In genomic region chr6:4446982-4447381, GRCh38 we compare ENCODE assay signal across 14 cellular contexts.
DNase-seq lines count a peak whose midpoint lies in the region; ATAC-seq and TF ChIP-seq lines count a peak whose summit lies in the region.
"Had no signal": no experiment of that assay in that cellular context is flagged by ENCODE, and none has a peak within 500 bp of the region (broad histone marks: within the 10 kb centered on the region; RNA-seq: fewer than 3 reads in every experiment).

No MANE protein-coding gene starts in this region.

- TF ChIP-seq CTCF in AG04449 (IDR thresholded peaks at IDR 0.05; ENCODE audit: insufficient read depth, low read length, missing control alignments), result no peak
- TF ChIP-seq CTCF in heart left ventricle (IDR thresholded peaks at IDR 0.05), result no peak

- no peak for TF ChIP-seq POLR2A in heart left ventricle (IDR thresholded peaks at IDR 0.05)

- H3K27ac ChIP-seq in heart left ventricle, result peak overlapping the region in 10 of 12 donors; percentile 7 to 71 (median 29)
- H3K27ac ChIP-seq: testis had no signal

- WGBS in heart left ventricle, 4 donors, result 18 to 29% (median 21%) methylated on average over 8 of the region's 8 CpGs

- POLR2A ChIA-PET in AG04449 (lab: Yijun Ruan, JAX), result no interaction called here

- intact Hi-C loops in heart left ventricle (cut with DNase I), result no loop called here

- DNase-seq in AG04449 (ENCODE audit: low read depth, low spot score) (peak; percentile 23), HCEC 1CT (peak; percentile 7), SKM-1 (lab: John Stamatoyannopoulos, UW; ENCODE audit: unreplicated experiment) (peak; percentile 59), heart left ventricle (peak in 2 of 5 donors; percentile 16 to 35), SK-N-DZ (ENCODE audit: low spot score) (no peak)
- DNase-seq: activated naive CD8-positive, alpha-beta T cell treated with anti-CD3 and anti-CD28 coated beads, Interleukin-2, amount 50 U/mL, for 24 hours; effector CD4-positive, alpha-beta T cell; hypothalamus; NCI-H2227 treated with DMSO at 0.1 percent for 48 hours; SW 1271; testis had no signal

- CTCF ChIA-PET in AG04449 (lab: Yijun Ruan, JAX), result no interaction called here

- H3K4me3 ChIP-seq in AG04449 (ENCODE audit: low read depth, low read length), result no peak overlapping the region
- peak overlapping the region in 5 of 12 donors; percentile 19 to 37 (median 24) for H3K4me3 ChIP-seq in heart left ventricle
- H3K4me3 ChIP-seq: testis had no signal

- peak; percentile 72 to 94 (median 88) for ATAC-seq in heart left ventricle
- ATAC-seq in GM21526 (IDR thresholded peaks at IDR 0.05; ENCODE audit: low FRiP score, unreplicated experiment), result no peak
- ATAC-seq in GM21737 (IDR thresholded peaks at IDR 0.05; ENCODE audit: unreplicated experiment), result no peak
- ATAC-seq in HG02885 (IDR thresholded peaks at IDR 0.05; ENCODE audit: poor library complexity, unreplicated experiment), result no peak
- ATAC-seq: activated naive CD8-positive, alpha-beta T cell treated with anti-CD3 and anti-CD28 coated beads, Interleukin-2, amount 50 U/mL, for 24 hours had no signal

- no peaks in the 10 kb centered on the region for H3K27me3 ChIP-seq in heart left ventricle
- H3K27me3 ChIP-seq: testis had no signal

- H3K36me3 ChIP-seq in heart left ventricle, result no peaks in the 10 kb centered on the region

- H3K9me3 ChIP-seq in heart left ventricle, result peaks cover 0 to 15% (median 3%) of the 10 kb centered on the region in 12 donors
- H3K9me3 ChIP-seq: testis had no signal

- peaks cover 0 to 10% (median 0%) of the 10 kb centered on the region in 12 donors for H3K4me1 ChIP-seq in heart left ventricle
- H3K4me1 ChIP-seq: testis had no signal

Comparison
In these comparisons a context has a peak if more than half of its experiments do, and no peak if none do; other contexts are left out.
1. ATAC-seq: peak in heart left ventricle (4 of 4); none in GM21526 (single experiment), GM21737 (single experiment) and HG02885 (single experiment).